22 cellular contexts compared by ENCODE assay signal in the genomic region with DNA sequence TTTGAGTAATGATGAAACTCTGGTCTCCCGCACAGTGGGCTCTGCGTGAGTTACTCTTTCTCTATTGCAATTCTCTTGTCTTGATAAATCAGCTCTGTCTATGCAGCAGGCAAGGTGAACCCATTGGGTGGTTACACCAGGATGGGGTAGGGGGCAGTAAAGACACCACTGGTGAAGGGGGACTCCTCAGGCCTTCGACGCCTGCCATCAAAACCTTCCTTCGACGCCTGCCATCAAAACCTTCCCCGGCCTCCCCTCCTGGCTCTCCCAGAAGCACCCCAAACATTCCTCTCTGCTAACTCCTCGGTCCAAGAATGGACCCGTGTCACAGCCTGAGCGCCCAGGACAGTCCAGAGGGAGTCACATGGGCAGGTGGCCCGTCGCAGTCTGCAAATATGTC.
"Had no signal": no experiment of that assay in that cellular context is flagged by ENCODE, and none has a peak within 500 bp of the region (broad histone marks: within the 10 kb centered on the region; RNA-seq: fewer than 3 reads in every experiment).

No MANE protein-coding gene starts in this region.

- H3K27me3 ChIP-seq: body of pancreas, cardiac muscle cell, foreskin keratinocyte, upper lobe of right lung had no signal

- DNase-seq: activated CD4-positive, alpha-beta T cell treated with anti-CD3 and anti-CD28 coated beads, Interleukin-2, amount 10 ng/mL, durations not matched to agents 7 days and 5 days; activated CD4-positive, CD25-positive, alpha-beta regulatory T cell treated with anti-CD3 and anti-CD28 coated beads, Interleukin-2, amount 50 U/mL, for 72 hours; activated CD8-positive, alpha-beta T cell treated with anti-CD3 and anti-CD28 coated beads, Interleukin-2, amount 10 ng/mL, durations not matched to agents 7 days and 5 days; activated gamma-delta T cell; activated naive CD4-positive, alpha-beta T cell treated with anti-CD3 and anti-CD28 coated beads, Interleukin-2, amount 50 U/mL, for 16 hours; activated naive CD8-positive, alpha-beta T cell treated with anti-CD3 and anti-CD28 coated beads, Interleukin-2, amount 50 U/mL, for 24 hours; anterior cingulate cortex; body of pancreas; dermis blood vessel endothelial cell; effector CD8-positive, alpha-beta T cell; foreskin keratinocyte; left ventricle myocardium inferior; naive thymus-derived CD8-positive, alpha-beta T cell; retina; stimulated activated CD4-positive, alpha-beta T cell treated with anti-CD3 and anti-CD28 coated beads, Interleukin-2, amount 100 ng/mL, for 48 hours; stimulated activated CD8-positive, alpha-beta memory T cell treated with anti-CD3 and anti-CD28 coated beads, Interleukin-4, amount 100 ng/mL, for 48 hours; stimulated activated naive CD4-positive, alpha-beta T cell treated with Interleukin-2 at 50 U/mL for 16 hours; T-helper 17 cell; upper lobe of right lung had no signal

- H3K4me3 ChIP-seq: body of pancreas, cardiac muscle cell, left ventricle myocardium inferior, thoracic aorta, upper lobe of right lung had no signal

- H3K4me3 Mint-ChIP-seq: activated CD4-positive, alpha-beta T cell treated with anti-CD3 and anti-CD28 coated beads, Interleukin-2, amount 10 ng/mL, durations not matched to agents 7 days and 5 days; activated CD8-positive, alpha-beta T cell treated with anti-CD3 and anti-CD28 coated beads, Interleukin-2, amount 10 ng/mL, durations not matched to agents 7 days and 5 days; activated naive CD8-positive, alpha-beta T cell treated with anti-CD3 and anti-CD28 coated beads, Interleukin-2, amount 50 U/mL, for 24 hours; activated T-helper 1 cell treated with anti-CD3 and anti-CD28 coated beads, Interleukin-12 subunit alpha, Interleukin-12 subunit beta, Interleukin-2, Interleukin-4 antibody, amounts not matched to agents 30 ng/mL and 10 ng/mL and 1 ng/mL, durations not matched to agents 14 hours and 24 hours and 36 hours; naive thymus-derived CD8-positive, alpha-beta T cell; T-helper 17 cell had no signal

- H3K4me1 ChIP-seq: foreskin keratinocyte had no signal

- H3K9me3 Mint-ChIP-seq: activated CD4-positive, alpha-beta T cell treated with anti-CD3 and anti-CD28 coated beads, Interleukin-2, amount 10 ng/mL, durations not matched to agents 7 days and 5 days; activated naive CD8-positive, alpha-beta T cell treated with anti-CD3 and anti-CD28 coated beads, Interleukin-2, amount 50 U/mL, for 24 hours; activated T-helper 1 cell treated with anti-CD3 and anti-CD28 coated beads, Interleukin-12 subunit alpha, Interleukin-12 subunit beta, Interleukin-2, Interleukin-4 antibody, amounts not matched to agents 30 ng/mL and 10 ng/mL and 1 ng/mL, durations not matched to agents 14 hours and 24 hours and 36 hours; naive thymus-derived CD8-positive, alpha-beta T cell had no signal

- H3K27me3 Mint-ChIP-seq: activated CD4-positive, alpha-beta T cell treated with anti-CD3 and anti-CD28 coated beads, Interleukin-2, amount 10 ng/mL, durations not matched to agents 7 days and 5 days; activated naive CD8-positive, alpha-beta T cell treated with anti-CD3 and anti-CD28 coated beads, Interleukin-2, amount 50 U/mL, for 24 hours; naive thymus-derived CD8-positive, alpha-beta T cell; T-helper 17 cell had no signal

- H3K27ac Mint-ChIP-seq: activated CD4-positive, alpha-beta T cell treated with anti-CD3 and anti-CD28 coated beads, Interleukin-2, amount 10 ng/mL, durations not matched to agents 7 days and 5 days; activated CD8-positive, alpha-beta T cell treated with anti-CD3 and anti-CD28 coated beads, Interleukin-2, amount 10 ng/mL, durations not matched to agents 7 days and 5 days; activated naive CD8-positive, alpha-beta T cell treated with anti-CD3 and anti-CD28 coated beads, Interleukin-2, amount 50 U/mL, for 24 hours; activated T-helper 1 cell treated with anti-CD3 and anti-CD28 coated beads, Interleukin-12 subunit alpha, Interleukin-12 subunit beta, Interleukin-2, Interleukin-4 antibody, amounts not matched to agents 30 ng/mL and 10 ng/mL and 1 ng/mL, durations not matched to agents 14 hours and 24 hours and 36 hours; naive thymus-derived CD8-positive, alpha-beta T cell; T-helper 17 cell had no signal

- H3K27ac ChIP-seq: body of pancreas, cardiac muscle cell, foreskin keratinocyte, left ventricle myocardium inferior, thoracic aorta, upper lobe of right lung had no signal

- H3K36me3 ChIP-seq: cardiac muscle cell, left ventricle myocardium inferior, thoracic aorta, upper lobe of right lung had no signal

- ATAC-seq: activated CD8-positive, alpha-beta T cell treated with anti-CD3 and anti-CD28 coated beads, Interleukin-2, amount 10 ng/mL, durations not matched to agents 7 days and 5 days; activated naive CD8-positive, alpha-beta T cell treated with anti-CD3 and anti-CD28 coated beads, Interleukin-2, amount 50 U/mL, for 24 hours; body of pancreas; foreskin keratinocyte; naive thymus-derived CD8-positive, alpha-beta T cell; T-helper 17 cell; upper lobe of right lung had no signal

- H3K9me3 ChIP-seq: body of pancreas, left ventricle myocardium inferior, thoracic aorta, upper lobe of right lung had no signal
